Comparison of ENCODE assay signal across 1 cellular context in the genomic region with DNA sequence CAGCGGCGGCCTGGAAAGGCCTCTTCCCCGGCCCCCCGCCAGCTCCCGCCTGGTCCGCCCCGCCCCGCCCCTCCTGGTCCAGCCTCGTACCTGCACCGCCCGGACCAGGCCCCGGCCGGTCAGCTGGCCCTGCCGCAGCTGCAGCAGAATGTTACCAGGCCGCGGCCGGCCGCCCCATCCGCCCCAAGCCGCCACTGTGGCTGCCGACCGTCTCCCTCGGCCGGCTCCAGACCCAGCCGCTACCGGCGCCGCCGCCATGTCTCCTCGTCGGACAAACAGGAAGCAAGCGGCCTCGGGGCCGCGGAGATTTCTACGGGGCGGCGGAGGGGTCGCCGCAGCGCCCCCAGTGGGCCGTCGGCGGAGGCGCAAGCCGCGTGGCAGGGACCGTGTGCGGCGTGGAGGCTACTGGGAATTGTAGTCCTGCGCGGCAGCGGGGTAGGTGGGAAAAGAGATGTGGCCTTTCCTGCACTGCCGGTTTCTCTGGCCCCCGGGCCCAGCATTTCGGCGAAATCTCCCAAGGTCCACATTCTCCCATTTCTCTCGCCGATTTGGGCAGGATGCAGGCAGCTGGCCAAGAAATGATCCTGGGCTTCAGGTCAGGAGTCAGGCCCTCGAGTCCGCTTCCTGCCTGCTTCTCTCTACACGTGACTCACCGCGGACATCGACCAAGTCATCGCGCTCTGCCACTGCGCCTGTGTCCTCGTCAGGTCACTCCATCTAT.
TF ChIP-seq lines count a peak whose summit lies in the region.

TSS of gene TRPC4AP (minus strand) at position 284 of the 721 bp plus-strand sequence. CDS start at position 258, 26 bp downstream.

TF ChIP-seq in K562, 482 proteins besides CTCF, POLR2A, EP300 and RAD21 (continued from another document and continues in another):
- TF ChIP-seq UBTF (IDR thresholded peaks at IDR 0.05; ENCODE audit: borderline replicate concordance in 1 of 2, low read depth in 2 of 2, low read length in 2 of 2), result 0 out of 4 replicates have a peak, but pooled peaks of 1 of the 2 experiments have one; percentile 19
- peak; percentile 86; the same call in 1 of the 2 replicates for TF ChIP-seq CBX1 (IDR thresholded peaks at IDR 0.05; ENCODE audit: low read depth)
- TF ChIP-seq RBM14 (IDR thresholded peaks at IDR 0.05; ENCODE audit: borderline replicate concordance, insufficient read depth, low read depth, low read length), result no peak
- peak; percentile 24 for TF ChIP-seq PRDM10 (IDR thresholded peaks at IDR 0.05; ENCODE audit: partially characterized antibody)
- peak; percentile 84 for TF ChIP-seq HDAC8 (tag; IDR thresholded peaks at IDR 0.05)
- TF ChIP-seq MNT (conservative IDR thresholded peaks at IDR 0.05), result peak; percentile 97 to 99
- TF ChIP-seq CAMTA2 (CRISPR knock-in tag; conservative IDR thresholded peaks at IDR 0.05), result no peak
- TF ChIP-seq POLR2H (tag; IDR thresholded peaks at IDR 0.05; ENCODE audit: low read depth), result peak; percentile 87
- 0 out of 2 replicates have a peak, but pooled peaks have one; percentile 60 for TF ChIP-seq ZBTB17 (CRISPR knock-in tag; IDR thresholded peaks at IDR 0.05)
- TF ChIP-seq, protein P1, sequence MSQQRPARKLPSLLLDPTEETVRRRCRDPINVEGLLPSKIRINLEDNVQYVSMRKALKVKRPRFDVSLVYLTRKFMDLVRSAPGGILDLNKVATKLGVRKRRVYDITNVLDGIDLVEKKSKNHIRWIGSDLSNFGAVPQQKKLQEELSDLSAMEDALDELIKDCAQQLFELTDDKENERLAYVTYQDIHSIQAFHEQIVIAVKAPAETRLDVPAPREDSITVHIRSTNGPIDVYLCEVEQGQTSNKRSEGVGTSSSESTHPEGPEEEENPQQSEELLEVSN (IDR thresholded peaks at IDR 0.05; ENCODE audit: borderline replicate concordance in 1 of 2, extremely low read depth in 1 of 2, insufficient read depth in 1 of 2, insufficient read length in 1 of 2, low read depth in 1 of 2, low read length in 1 of 2, poor library complexity in 1 of 2, severe bottlenecking in 1 of 2), result peak; percentile 97 to 98
- 0 out of 2 replicates have a peak, but pooled peaks have one; percentile 53 for TF ChIP-seq ZNF197 (CRISPR knock-in tag; IDR thresholded peaks at IDR 0.05; ENCODE audit: low read depth)
- TF ChIP-seq POLR2G (IDR thresholded peaks at IDR 0.05; ENCODE audit: low read depth, low read length), result peak; percentile 100
- no peak for TF ChIP-seq NR2C2 (CRISPR knock-in tag; IDR thresholded peaks at IDR 0.05)
- peak; percentile 95 for TF ChIP-seq NR2C2 (tag; IDR thresholded peaks at IDR 0.05)
- TF ChIP-seq FOXP4 (CRISPR knock-in tag; IDR thresholded peaks at IDR 0.05; ENCODE audit: borderline replicate concordance), result peak; percentile 59; the same call in 1 of the 2 replicates
- TF ChIP-seq ARID3B (CRISPR knock-in tag; IDR thresholded peaks at IDR 0.05; ENCODE audit: borderline replicate concordance), result 0 out of 2 replicates have a peak, but pooled peaks have one; percentile 34
- 0 out of 2 replicates have a peak, but pooled peaks have one; percentile 20 for TF ChIP-seq SOX6 (IDR thresholded peaks at IDR 0.05)
- TF ChIP-seq, protein P2, sequence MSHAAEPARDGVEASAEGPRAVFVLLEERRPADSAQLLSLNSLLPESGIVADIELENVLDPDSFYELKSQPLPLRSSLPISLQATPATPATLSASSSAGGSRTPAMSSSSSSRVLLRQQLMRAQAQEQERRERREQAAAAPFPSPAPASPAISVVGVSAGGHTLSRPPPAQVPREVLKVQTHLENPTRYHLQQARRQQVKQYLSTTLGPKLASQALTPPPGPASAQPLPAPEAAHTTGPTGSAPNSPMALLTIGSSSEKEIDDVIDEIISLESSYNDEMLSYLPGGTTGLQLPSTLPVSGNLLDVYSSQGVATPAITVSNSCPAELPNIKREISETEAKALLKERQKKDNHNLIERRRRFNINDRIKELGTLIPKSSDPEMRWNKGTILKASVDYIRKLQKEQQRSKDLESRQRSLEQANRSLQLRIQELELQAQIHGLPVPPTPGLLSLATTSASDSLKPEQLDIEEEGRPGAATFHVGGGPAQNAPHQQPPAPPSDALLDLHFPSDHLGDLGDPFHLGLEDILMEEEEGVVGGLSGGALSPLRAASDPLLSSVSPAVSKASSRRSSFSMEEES (CRISPR knock-in tag; IDR thresholded peaks at IDR 0.05), result peak; percentile 54
- TF ChIP-seq ZNF589 (CRISPR knock-in tag; IDR thresholded peaks at IDR 0.05; ENCODE audit: low read depth), result peak; percentile 94; the same call in 1 of the 2 replicates
- TF ChIP-seq SRSF9 (IDR thresholded peaks at IDR 0.05; ENCODE audit: borderline replicate concordance, low read depth, low read length), result no peak
- TF ChIP-seq MITF (IDR thresholded peaks at IDR 0.05), result peak; percentile 33; the same call in 1 of the 2 replicates
- TF ChIP-seq CREB1 (IDR thresholded peaks at IDR 0.05), result peak; percentile 87
- TF ChIP-seq CREB1 (CRISPR knock-in tag; IDR thresholded peaks at IDR 0.05), result peak; percentile 88
- TF ChIP-seq JUN (IDR thresholded peaks at IDR 0.05; ENCODE audit: borderline replicate concordance, low read depth, low read length), result peak; percentile 71; the same call in 1 of the 2 replicates
- TF ChIP-seq JUN (CRISPR knock-in tag; IDR thresholded peaks at IDR 0.05; ENCODE audit: borderline replicate concordance), result no peak
- peak; percentile 78 for TF ChIP-seq RBBP5 (IDR thresholded peaks at IDR 0.05; ENCODE audit: borderline replicate concordance, insufficient read depth, low read length, poor library complexity, severe bottlenecking)
- peak; percentile 99 for TF ChIP-seq MYC (IDR thresholded peaks at IDR 0.05; ENCODE audit: low read depth, low read length)
- peak; percentile 97 for TF ChIP-seq MYC (CRISPR knock-in tag; IDR thresholded peaks at IDR 0.05; ENCODE audit: borderline replicate concordance, low read depth)
- TF ChIP-seq THRB (CRISPR knock-in tag; conservative IDR thresholded peaks at IDR 0.05), result 0 out of 2 replicates have a peak, but pooled peaks have one; percentile 46
- no peak for TF ChIP-seq ELK3 (CRISPR knock-in tag; IDR thresholded peaks at IDR 0.05)
- no peak for TF ChIP-seq ETV6 (IDR thresholded peaks at IDR 0.05; ENCODE audit: borderline replicate concordance in 1 of 2, low read depth in 2 of 2, low read length in 1 of 2)
- TF ChIP-seq ETV6 (CRISPR knock-in tag; IDR thresholded peaks at IDR 0.05; ENCODE audit: borderline replicate concordance), result peak; percentile 87; the same call in 1 of the 2 replicates
- 0 out of 2 replicates have a peak, but pooled peaks have one; percentile 25 for TF ChIP-seq TAF7 (tag; IDR thresholded peaks at IDR 0.05)
- peak; percentile 89 for TF ChIP-seq RB1 (IDR thresholded peaks at IDR 0.05; ENCODE audit: low read depth)
- peak; percentile 77 to 83 for TF ChIP-seq NRF1 (conservative IDR thresholded peaks at IDR 0.05 in 1 of 2, IDR thresholded peaks at IDR 0.05 in 1 of 2)
